25 cellular contexts compared by ENCODE assay signal in genomic region chr2:187988348-187988747, GRCh38.
DNase-seq lines count a peak whose midpoint lies in the region; ATAC-seq and TF ChIP-seq lines count a peak whose summit lies in the region.
"Had no signal": no experiment of that assay in that cellular context is flagged by ENCODE, and none has a peak within 500 bp of the region (broad histone marks: within the 10 kb centered on the region; RNA-seq: fewer than 3 reads in every experiment).

No MANE protein-coding gene starts in this region.

- intact Hi-C loops in activated T-helper 2 cell treated with anti-CD3 and anti-CD28 coated beads, Interferon-gamma antibody, Interleukin-2, Interleukin-4, amounts not matched to agents 10 μg/mL and 5 μg/mL and 100 μg/mL, durations not matched to agents 14 hours and 24 hours and 36 hours (cut with micrococcal nuclease) = no loop called here

- POLR2A ChIA-PET in naive thymus-derived CD8-positive, alpha-beta T cell (lab: Charles Lee) = no interaction called here

- no peak overlapping the region for H2AFZ ChIP-seq in GM23338

- H3K36me3 ChIP-seq in GM23338 (ENCODE audit: insufficient read depth) = no peaks in the 10 kb centered on the region
- H3K36me3 ChIP-seq: left ventricle myocardium inferior, neutrophil, spleen, WERI-Rb-1 had no signal

- no peaks in the 10 kb centered on the region for H3K79me2 ChIP-seq in GM23338 (replicated peaks; ENCODE audit: insufficient read depth)

- peaks cover 2% of the 10 kb centered on the region for H3K27me3 Mint-ChIP-seq in activated naive CD8-positive, alpha-beta T cell
- no peaks in the 10 kb centered on the region for H3K27me3 Mint-ChIP-seq in activated naive CD8-positive, alpha-beta T cell treated with anti-CD3 and anti-CD28 coated beads, Interleukin-2, amount 50 U/mL, for 24 hours
- peaks cover 3% of the 10 kb centered on the region for H3K27me3 Mint-ChIP-seq in GM23338 (ENCODE audit: insufficient read depth, low read depth, poor library complexity)
- peaks cover 0 to 17% (median 0%) of the 10 kb centered on the region in 5 donors for H3K27me3 Mint-ChIP-seq in naive thymus-derived CD8-positive, alpha-beta T cell
- no peaks in the 10 kb centered on the region for H3K27me3 Mint-ChIP-seq in activated T-helper 2 cell treated with anti-CD3 and anti-CD28 coated beads, Interferon-gamma antibody, Interleukin-2, Interleukin-4, amounts not matched to agents 10 μg/mL and 5 μg/mL and 100 μg/mL, durations not matched to agents 14 hours and 24 hours and 36 hours (ENCODE audit: low read depth)
- H3K27me3 Mint-ChIP-seq: CD4-positive, CD25-positive, alpha-beta regulatory T cell; effector memory CD8-positive, alpha-beta T cell; T-helper 17 cell had no signal

- no peak for ATAC-seq in activated naive CD8-positive, alpha-beta T cell treated with anti-CD3 and anti-CD28 coated beads, Interleukin-2, amount 50 U/mL, for 24 hours
- peak; percentile 19; the same call in 2 of the 3 replicates for ATAC-seq in GM23338
- ATAC-seq in naive thymus-derived CD8-positive, alpha-beta T cell = no peak
- ATAC-seq: activated CD8-positive, alpha-beta T cell treated with anti-CD3 and anti-CD28 coated beads for 36 hours; activated T-cell treated with anti-CD3 and anti-CD28 coated beads, Interleukin-2, amount 50 U/mL, for 4 hours; effector memory CD8-positive, alpha-beta T cell; mucosa of descending colon; T-helper 17 cell had no signal

- H3K27me3 ChIP-seq in GM23338 (ENCODE audit: insufficient read depth) = no peaks in the 10 kb centered on the region
- H3K27me3 ChIP-seq: neutrophil, spleen, testis had no signal

- H3K27ac ChIP-seq in GM23338 (ENCODE audit: low read depth) = peak overlapping the region; percentile 51; the same call in 1 of the 2 replicates
- H3K27ac ChIP-seq in caudate nucleus (ENCODE audit: low read depth, low read length) = no peak overlapping the region
- H3K27ac ChIP-seq: left ventricle myocardium inferior, neutrophil, spleen, testis, WERI-Rb-1 had no signal

- DNase-seq in activated naive CD8-positive, alpha-beta T cell treated with anti-CD3 and anti-CD28 coated beads, Interleukin-2, amount 50 U/mL, for 24 hours = no peak
- DNase-seq in GM23338 (ENCODE audit: low spot score) (peak; percentile 64), NCI-H526 (lab: John Stamatoyannopoulos, UW) (peak; percentile 77 to 84), caudate nucleus (lab: John Stamatoyannopoulos, UW) (no peak)
- no peak for DNase-seq in naive thymus-derived CD8-positive, alpha-beta T cell
- no peak for DNase-seq in activated CD8-positive, alpha-beta memory T cell treated with anti-CD3 and anti-CD28 coated beads, Interleukin-2, amount 50 U/mL, for 4 hours
- DNase-seq in activated T-helper 2 cell treated with anti-CD3 and anti-CD28 coated beads, Interferon-gamma antibody, Interleukin-2, Interleukin-4, amounts not matched to agents 10 μg/mL and 5 μg/mL and 100 μg/mL, durations not matched to agents 14 hours and 24 hours and 36 hours (ENCODE audit: low spot score) = no peak
- DNase-seq: activated CD8-positive, alpha-beta T cell treated with anti-CD3 and anti-CD28 coated beads for 36 hours; activated T-cell treated with anti-CD3 and anti-CD28 coated beads, Interleukin-2, amount 50 U/mL, for 4 hours; CD4-positive, CD25-positive, alpha-beta regulatory T cell; DMS 273 treated with DMSO at 0.1 percent for 48 hours; effector memory CD8-positive, alpha-beta T cell; GDM1; GOT3; Kasumi-1; left ventricle myocardium inferior; mucosa of descending colon; NCI-H1092 treated with DMSO at 0.1 percent for 48 hours; spleen; T-helper 17 cell; testis; WERI-Rb-1 had no signal

- no peak overlapping the region for H3K27ac Mint-ChIP-seq in activated naive CD8-positive, alpha-beta T cell
- H3K27ac Mint-ChIP-seq in activated naive CD8-positive, alpha-beta T cell treated with anti-CD3 and anti-CD28 coated beads, Interleukin-2, amount 50 U/mL, for 24 hours = no peak overlapping the region
- 0 out of 2 replicates have a peak overlapping the region, but pooled peaks have one; percentile 14 for H3K27ac Mint-ChIP-seq in GM23338
- H3K27ac Mint-ChIP-seq in naive thymus-derived CD8-positive, alpha-beta T cell = peak overlapping the region in 1 of 10 donors; percentile 67
- H3K27ac Mint-ChIP-seq in activated T-helper 2 cell treated with anti-CD3 and anti-CD28 coated beads, Interferon-gamma antibody, Interleukin-2, Interleukin-4, amounts not matched to agents 10 μg/mL and 5 μg/mL and 100 μg/mL, durations not matched to agents 14 hours and 24 hours and 36 hours = no peak overlapping the region
- H3K27ac Mint-ChIP-seq: activated CD8-positive, alpha-beta T cell treated with anti-CD3 and anti-CD28 coated beads for 36 hours; activated naive CD4-positive, alpha-beta T cell treated with anti-CD3 and anti-CD28 coated beads, Interleukin-2, amount 50 U/mL, for 24 hours; CD4-positive, CD25-positive, alpha-beta regulatory T cell; effector memory CD8-positive, alpha-beta T cell; T-helper 17 cell had no signal

- H3K36me3 Mint-ChIP-seq in activated naive CD8-positive, alpha-beta T cell = no peaks in the 10 kb centered on the region
- H3K36me3 Mint-ChIP-seq in activated naive CD8-positive, alpha-beta T cell treated with anti-CD3 and anti-CD28 coated beads, Interleukin-2, amount 50 U/mL, for 24 hours (ENCODE audit: low read depth) = no peaks in the 10 kb centered on the region
- H3K36me3 Mint-ChIP-seq in GM23338 (ENCODE audit: low read depth) = no peaks in the 10 kb centered on the region
- no peaks in the 10 kb centered on the region for H3K36me3 Mint-ChIP-seq in naive thymus-derived CD8-positive, alpha-beta T cell
- no peaks in the 10 kb centered on the region for H3K36me3 Mint-ChIP-seq in activated T-helper 2 cell treated with anti-CD3 and anti-CD28 coated beads, Interferon-gamma antibody, Interleukin-2, Interleukin-4, amounts not matched to agents 10 μg/mL and 5 μg/mL and 100 μg/mL, durations not matched to agents 14 hours and 24 hours and 36 hours (ENCODE audit: low read depth)
- H3K36me3 Mint-ChIP-seq: activated naive CD4-positive, alpha-beta T cell treated with anti-CD3 and anti-CD28 coated beads, Interleukin-2, amount 50 U/mL, for 24 hours; CD4-positive, CD25-positive, alpha-beta regulatory T cell had no signal

- H4K20me1 ChIP-seq in GM23338 (replicated peaks; ENCODE audit: insufficient read depth) = no peaks in the 10 kb centered on the region

- no peaks in the 10 kb centered on the region for H3F3A ChIP-seq in GM23338 (replicated peaks; ENCODE audit: low read depth)

- peak overlapping the region; percentile 48 for H3K4me3 Mint-ChIP-seq in activated naive CD8-positive, alpha-beta T cell
- no peak overlapping the region for H3K4me3 Mint-ChIP-seq in activated naive CD8-positive, alpha-beta T cell treated with anti-CD3 and anti-CD28 coated beads, Interleukin-2, amount 50 U/mL, for 24 hours
- no peak overlapping the region for H3K4me3 Mint-ChIP-seq in GM23338
- H3K4me3 Mint-ChIP-seq in naive thymus-derived CD8-positive, alpha-beta T cell = peak overlapping the region in 7 of 10 donors; percentile 11 to 77 (median 66)
- H3K4me3 Mint-ChIP-seq in activated T-helper 2 cell treated with anti-CD3 and anti-CD28 coated beads, Interferon-gamma antibody, Interleukin-2, Interleukin-4, amounts not matched to agents 10 μg/mL and 5 μg/mL and 100 μg/mL, durations not matched to agents 14 hours and 24 hours and 36 hours (ENCODE audit: low read depth) = no peak overlapping the region
- H3K4me3 Mint-ChIP-seq: activated CD8-positive, alpha-beta T cell treated with anti-CD3 and anti-CD28 coated beads for 36 hours; activated naive CD4-positive, alpha-beta T cell treated with anti-CD3 and anti-CD28 coated beads, Interleukin-2, amount 50 U/mL, for 24 hours; activated T-cell treated with anti-CD3 and anti-CD28 coated beads, Interleukin-2, amount 50 U/mL, for 4 hours; CD4-positive, CD25-positive, alpha-beta regulatory T cell; effector memory CD8-positive, alpha-beta T cell; T-helper 17 cell had no signal

- no peak for TF ChIP-seq CTCF in GM23338 (conservative IDR thresholded peaks at IDR 0.05; ENCODE audit: low read depth in 2 of 2)

- H3K9me2 ChIP-seq in GM23338 (ENCODE audit: insufficient read depth) = no peaks in the 10 kb centered on the region

- H3K4me1 Mint-ChIP-seq in activated naive CD8-positive, alpha-beta T cell (ENCODE audit: low read depth) = peaks cover 37% of the 10 kb centered on the region
- peaks cover 26% of the 10 kb centered on the region for H3K4me1 Mint-ChIP-seq in activated naive CD8-positive, alpha-beta T cell treated with anti-CD3 and anti-CD28 coated beads, Interleukin-2, amount 50 U/mL, for 24 hours
- peaks cover 42% of the 10 kb centered on the region for H3K4me1 Mint-ChIP-seq in GM23338
- peaks cover 11 to 43% (median 23%) of the 10 kb centered on the region in 4 donors for H3K4me1 Mint-ChIP-seq in naive thymus-derived CD8-positive, alpha-beta T cell
- peaks cover 19% of the 10 kb centered on the region for H3K4me1 Mint-ChIP-seq in activated T-helper 2 cell treated with anti-CD3 and anti-CD28 coated beads, Interferon-gamma antibody, Interleukin-2, Interleukin-4, amounts not matched to agents 10 μg/mL and 5 μg/mL and 100 μg/mL, durations not matched to agents 14 hours and 24 hours and 36 hours (ENCODE audit: low read depth)

- H3K4me3 ChIP-seq in GM23338 = no peak overlapping the region
- H3K4me3 ChIP-seq: left ventricle myocardium inferior, mucosa of descending colon, spleen, testis had no signal

- no peak overlapping the region for H3K4me2 ChIP-seq in GM23338

- no peaks in the 10 kb centered on the region for H3K9me3 Mint-ChIP-seq in activated naive CD8-positive, alpha-beta T cell (ENCODE audit: low read depth)
- no peaks in the 10 kb centered on the region for H3K9me3 Mint-ChIP-seq in activated naive CD8-positive, alpha-beta T cell treated with anti-CD3 and anti-CD28 coated beads, Interleukin-2, amount 50 U/mL, for 24 hours
- H3K9me3 Mint-ChIP-seq in GM23338 = peaks cover 3% of the 10 kb centered on the region; the same call in 2 of the 3 replicates
- no peaks in the 10 kb centered on the region for H3K9me3 Mint-ChIP-seq in naive thymus-derived CD8-positive, alpha-beta T cell
- H3K9me3 Mint-ChIP-seq in activated T-helper 2 cell treated with anti-CD3 and anti-CD28 coated beads, Interferon-gamma antibody, Interleukin-2, Interleukin-4, amounts not matched to agents 10 μg/mL and 5 μg/mL and 100 μg/mL, durations not matched to agents 14 hours and 24 hours and 36 hours = no peaks in the 10 kb centered on the region
- H3K9me3 Mint-ChIP-seq: activated CD8-positive, alpha-beta T cell treated with anti-CD3 and anti-CD28 coated beads for 36 hours; activated naive CD4-positive, alpha-beta T cell treated with anti-CD3 and anti-CD28 coated beads, Interleukin-2, amount 50 U/mL, for 24 hours had no signal

- H3K4me1 ChIP-seq in GM23338 (ENCODE audit: insufficient read depth) = peaks cover 57% of the 10 kb centered on the region

Comparison
In these comparisons a context has a peak if more than half of its experiments do, and no peak if none do; other contexts are left out.
1. H3K4me3 Mint-ChIP-seq: peak in activated naive CD8-positive, alpha-beta T cell (single experiment) and naive thymus-derived CD8-positive, alpha-beta T cell (7 of 10); none in activated naive CD8-positive, alpha-beta T cell treated with anti-CD3 and anti-CD28 coated beads, Interleukin-2, amount 50 U/mL, for 24 hours (single experiment), GM23338 (single experiment) and activated T-helper 2 cell treated with anti-CD3 and anti-CD28 coated beads, Interferon-gamma antibody, Interleukin-2, Interleukin-4, amounts not matched to agents 10 μg/mL and 5 μg/mL and 100 μg/mL, durations not matched to agents 14 hours and 24 hours and 36 hours (single experiment).
2. DNase-seq: peak in GM23338 (single experiment) and NCI-H526 (2 of 2); none in activated naive CD8-positive, alpha-beta T cell treated with anti-CD3 and anti-CD28 coated beads, Interleukin-2, amount 50 U/mL, for 24 hours (single experiment), naive thymus-derived CD8-positive, alpha-beta T cell (0 of 10), caudate nucleus (0 of 61), activated CD8-positive, alpha-beta memory T cell treated with anti-CD3 and anti-CD28 coated beads, Interleukin-2, amount 50 U/mL, for 4 hours (single experiment) and activated T-helper 2 cell treated with anti-CD3 and anti-CD28 coated beads, Interferon-gamma antibody, Interleukin-2, Interleukin-4, amounts not matched to agents 10 μg/mL and 5 μg/mL and 100 μg/mL, durations not matched to agents 14 hours and 24 hours and 36 hours (single experiment).